In the genomic region with DNA sequence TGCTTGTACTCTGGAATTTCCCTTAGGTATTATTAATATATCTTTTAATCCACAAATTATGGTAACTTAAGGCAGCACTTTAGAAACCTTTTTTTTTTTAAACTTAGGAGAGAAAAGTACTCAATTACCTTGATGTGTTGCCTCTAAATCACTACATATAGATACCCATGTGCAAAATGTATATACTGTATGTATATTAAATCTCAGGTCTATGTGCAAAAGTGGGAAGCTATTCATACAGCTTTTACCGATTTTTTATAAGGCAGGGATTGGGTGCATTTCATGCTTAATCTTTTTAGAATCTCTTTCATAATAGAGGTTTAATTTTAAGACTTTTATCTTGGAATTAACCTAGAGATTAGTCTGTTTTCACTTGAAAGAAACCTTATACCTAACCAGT, we compare ENCODE assay signal across 13 cellular contexts. TPM values are rescaled to one million over a fixed set of nuclear protein-coding genes. Genes with fewer than 3 reads are reported as not detected.
DNase-seq lines count a peak whose midpoint lies in the region; ATAC-seq and TF ChIP-seq lines count a peak whose summit lies in the region.
"Had no signal": no experiment of that assay in that cellular context is flagged by ENCODE, and none has a peak within 500 bp of the region (broad histone marks: within the 10 kb centered on the region; RNA-seq: fewer than 3 reads in every experiment).

No MANE protein-coding gene starts in this region.

- no peak for TF ChIP-seq CTCF in cardiac muscle cell (IDR thresholded peaks at IDR 0.05; ENCODE audit: low read depth, low read length)
- TF ChIP-seq CTCF in PC-9 (conservative IDR thresholded peaks at IDR 0.05) = no peak
- no peak for TF ChIP-seq CTCF in fibroblast of lung (conservative IDR thresholded peaks at IDR 0.05 in 1 of 2, IDR thresholded peaks at IDR 0.05 in 1 of 2; ENCODE audit: low read depth in 1 of 2, low read length in 2 of 2)
- no peak for TF ChIP-seq CTCF in left lung (IDR thresholded peaks at IDR 0.05)

- POLR2A ChIA-PET in PC-9 (lab: Charles Lee; ENCODE audit: unreplicated experiment) = no interaction called here

- H3K9me3 ChIP-seq in cardiac muscle cell (ENCODE audit: low read depth) (no peaks in the 10 kb centered on the region), right cardiac atrium (ENCODE audit: control insufficient read depth, low read length) (no peaks in the 10 kb centered on the region), PC-9 (ENCODE audit: insufficient read depth, low read depth) (no peaks in the 10 kb centered on the region), fibroblast of lung (ENCODE audit: control insufficient read depth, insufficient read depth, low read depth, low read length) (no peaks in the 10 kb centered on the region), left lung (no peaks in the 10 kb centered on the region)
- H3K9me3 ChIP-seq: uterus had no signal

- no TSS peak for BruUV-seq in PC-9 (replicated peaks; lab: Mats Ljungman, UMichigan)

- peaks cover 13% of the 10 kb centered on the region; the same call in 1 of the 2 replicates for H4K20me1 ChIP-seq in PC-9 (ENCODE audit: insufficient read depth)
- H4K20me1 ChIP-seq in fibroblast of lung (ENCODE audit: control insufficient read depth, extremely low read depth, insufficient read depth, low read length) = no peaks in the 10 kb centered on the region

- H3K4me1 ChIP-seq in cardiac muscle cell (ENCODE audit: low read depth) (peaks cover 33% of the 10 kb centered on the region), right cardiac atrium (ENCODE audit: control insufficient read depth, insufficient read depth, low read length) (no peaks in the 10 kb centered on the region), PC-9 (replicated peaks; ENCODE audit: insufficient read depth) (peaks cover 37% of the 10 kb centered on the region), fibroblast of lung (ENCODE audit: control insufficient read depth, extremely low read depth, insufficient read depth, low read length) (peaks cover 7% of the 10 kb centered on the region), left lung (peaks cover 22 to 43% of the 10 kb centered on the region in 2 donors)

- ATAC-seq in right cardiac atrium (no peak), left lung (no peak), GM21526 (IDR thresholded peaks at IDR 0.05; ENCODE audit: low FRiP score, unreplicated experiment) (no peak), GM21360 (IDR thresholded peaks at IDR 0.05; ENCODE audit: unreplicated experiment) (no peak)
- ATAC-seq: activated CD8-positive, alpha-beta T cell treated with anti-CD3 and anti-CD28 coated beads for 36 hours had no signal

- DNase-seq in cardiac muscle cell (ENCODE audit: low read depth in 1 of 2, low spot score in 1 of 2) (no peak), right cardiac atrium (no peak), PC-9 (no peak), fibroblast of lung (ENCODE audit: low read depth in 2 of 2) (no peak), left lung (no peak), NCI-H146 (lab: John Stamatoyannopoulos, UW) (no peak)
- DNase-seq: activated CD8-positive, alpha-beta T cell treated with anti-CD3 and anti-CD28 coated beads for 36 hours; COR-L47; NCI-H2081; NCI-H524 treated with DMSO at 0.1 percent for 48 hours; uterus had no signal

- peaks cover 77% of the 10 kb centered on the region for H3K79me2 ChIP-seq in PC-9 (ENCODE audit: low read depth)
- peaks cover 79% of the 10 kb centered on the region for H3K79me2 ChIP-seq in fibroblast of lung (ENCODE audit: control insufficient read depth, insufficient read depth, low read length)

- peak overlapping the region; percentile 91 for H3K27ac ChIP-seq in cardiac muscle cell
- no peak overlapping the region for H3K27ac ChIP-seq in right cardiac atrium (ENCODE audit: low read length)
- no peak overlapping the region for H3K27ac ChIP-seq in PC-9
- no peak overlapping the region for H3K27ac ChIP-seq in fibroblast of lung (ENCODE audit: insufficient read depth, low read length)
- H3K27ac ChIP-seq in left lung = peak overlapping the region in 1 of 2 donors; percentile 15

- intact Hi-C loops in right cardiac atrium (cut with DNase I) (loop anchor here in 1 of 4 donors (10.0 kb wide), 1 partner anchor 58 kb away; no protein-coding TSS in a partner anchor), PC-9 (cut with micrococcal nuclease; ENCODE audit: unreplicated experiment) (no loop called here), left lung (cut with DNase I) (no loop called here)

- WGBS in right cardiac atrium = 54% methylated on average over 1 of the region's 1 CpG

- H3K9me2 ChIP-seq in PC-9 (ENCODE audit: insufficient read depth) = no peaks in the 10 kb centered on the region

- H3K4me3 ChIP-seq in cardiac muscle cell (peak overlapping the region; percentile 88), right cardiac atrium (ENCODE audit: low read length) (no peak overlapping the region), PC-9 (no peak overlapping the region), fibroblast of lung (replicated peaks in 1 of 4; ENCODE audit: control extremely low read depth in 1 of 4, insufficient read depth in 1 of 4, low read depth in 3 of 4, low read length in 4 of 4) (peak overlapping the region in 3 of 4 experiments; percentile 71 to 93 (median 92)), left lung (peak overlapping the region in 1 of 2 donors; percentile 71)
- H3K4me3 ChIP-seq: uterus had no signal

- no peaks in the 10 kb centered on the region for H3K36me3 ChIP-seq in cardiac muscle cell
- H3K36me3 ChIP-seq in PC-9 (ENCODE audit: low read depth) = 0 out of 2 replicates have a peak, but pooled peaks cover 4% of the 10 kb centered on the region
- H3K36me3 ChIP-seq in fibroblast of lung (ENCODE audit: control insufficient read depth, insufficient read depth, low read length) = no peaks in the 10 kb centered on the region
- no peaks in the 10 kb centered on the region for H3K36me3 ChIP-seq in left lung
- H3K36me3 ChIP-seq: uterus had no signal

- H3F3A ChIP-seq in PC-9 (ENCODE audit: insufficient read depth, low read depth) = peaks cover 6% of the 10 kb centered on the region; the same call in 1 of the 2 replicates

- CTCF ChIA-PET in PC-9 (lab: Charles Lee) = no interaction called here

- H2AFZ ChIP-seq in PC-9 = no peak overlapping the region
- no peak overlapping the region for H2AFZ ChIP-seq in fibroblast of lung (ENCODE audit: low read length)

- H3K27me3 ChIP-seq in cardiac muscle cell (no peaks in the 10 kb centered on the region), right cardiac atrium (ENCODE audit: control insufficient read depth, insufficient read depth) (no peaks in the 10 kb centered on the region), PC-9 (ENCODE audit: insufficient read depth, low read depth) (no peaks in the 10 kb centered on the region), fibroblast of lung (ENCODE audit: control insufficient read depth, insufficient read depth, low read length) (no peaks in the 10 kb centered on the region), left lung (no peaks in the 10 kb centered on the region)
- H3K27me3 ChIP-seq: uterus had no signal

- peak overlapping the region; percentile 98; the same call in 1 of the 2 replicates for H3K4me2 ChIP-seq in PC-9
- no peak overlapping the region for H3K4me2 ChIP-seq in fibroblast of lung (ENCODE audit: extremely low read depth, insufficient read depth, low read length)

- H3K9ac ChIP-seq in fibroblast of lung (ENCODE audit: insufficient read depth, low read length) = no peak overlapping the region

RNA-seq across cellular contexts. Expression of a gene that starts 3.4 kb away (rescaled TPM):
- total RNA-seq in cardiac muscle cell (39.5 and 56.2 TPM in 2 replicates), right cardiac atrium (10 to 100 TPM in 1 of 4 donors, 1 to 10 TPM in 3; 7.2 to 13.8 (median 8.8) TPM), PC-9 (2021) (52.0 and 64.1 TPM in 2 replicates), fibroblast of lung (30.8 and 49.5 TPM in 2 replicates), left lung (10 to 100 TPM; 77.5 to 79.3 TPM)
- polyA plus RNA-seq in cardiac muscle cell (45.5 and 46.6 TPM in 2 replicates), right cardiac atrium (3.8 TPM), fibroblast of lung (62.7 and 65.4 TPM in 2 replicates)
- 32.0 and 34.4 TPM in 2 replicates for polyA plus RNA-seq in fibroblast of lung (2012)
- polyA minus RNA-seq in fibroblast of lung (ENCODE audit: low replicate concordance) = 26.4 and 35.9 TPM in 2 replicates

Comparison
In these comparisons a context has a peak if more than half of its experiments do, and no peak if none do; other contexts are left out.
1. H3K4me3 ChIP-seq: peak in cardiac muscle cell (single experiment) and fibroblast of lung (3 of 4); none in right cardiac atrium (single experiment) and PC-9 (single experiment).